Comparison of ENCODE assay signal across 8 cellular contexts in the genomic region with DNA sequence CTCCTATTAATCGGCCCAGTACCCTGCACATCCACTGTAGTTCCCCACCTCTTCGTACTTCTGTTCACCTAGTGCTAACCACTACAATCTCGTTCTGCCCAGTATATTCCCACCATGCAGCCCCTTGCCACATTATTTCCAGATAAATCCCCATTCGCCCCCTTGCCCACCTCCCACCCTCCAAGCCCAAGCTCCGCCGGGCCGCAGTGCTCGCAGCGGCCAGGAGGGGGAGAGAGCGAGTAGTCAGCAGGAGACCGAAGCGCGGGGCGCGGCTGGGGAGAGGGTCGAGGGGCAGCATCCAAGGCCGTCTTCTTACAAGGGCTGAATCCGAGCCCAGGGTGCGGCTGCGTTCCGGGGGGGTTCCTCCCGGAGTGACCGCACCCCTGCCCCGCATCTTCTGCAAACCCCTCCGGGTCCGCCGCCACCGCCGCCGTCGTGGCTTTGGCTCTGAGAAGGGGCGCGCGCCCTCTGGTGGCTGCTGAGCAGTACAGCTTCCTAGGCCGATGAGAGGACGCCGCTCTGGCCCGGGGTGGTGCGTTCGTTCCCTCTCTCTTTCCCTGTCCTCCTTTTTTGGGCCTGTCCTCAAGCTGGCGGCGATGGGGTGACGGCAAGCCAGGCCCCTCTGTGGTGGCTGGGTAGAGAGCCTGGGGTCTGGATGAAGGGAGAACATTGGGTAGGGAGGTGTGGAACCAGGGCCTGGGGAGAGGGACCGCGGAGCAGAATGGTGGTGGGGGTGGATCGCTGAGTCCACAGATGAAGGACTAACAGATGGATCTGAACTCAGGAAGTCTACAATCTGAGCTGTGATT. TPM values are rescaled to one million over a fixed set of nuclear protein-coding genes. Genes with fewer than 3 reads are reported as not detected.
DNase-seq lines count a peak whose midpoint lies in the region; ATAC-seq, FAIRE-seq and TF ChIP-seq lines count a peak whose summit lies in the region.

No MANE protein-coding gene starts in this region.

- WGBS in hepatocyte (ENCODE audit: low lambda C conversion rate, missing lambda C conversion rate): 10% methylated on average over 45 of the region's 46 CpGs

- H3K9me3 ChIP-seq in T-helper 17 cell (ENCODE audit: control insufficient read depth, low read length, poor library complexity, severe bottlenecking) (no peaks in the 10 kb centered on the region), astrocyte (ENCODE audit: insufficient read depth, low read depth, low read length) (no peaks in the 10 kb centered on the region), hepatocyte (ENCODE audit: low read depth) (no peaks in the 10 kb centered on the region)

- no peaks in the 10 kb centered on the region for H3K36me3 Mint-ChIP-seq in T-helper 17 cell (ENCODE audit: low read depth)
- H3K36me3 Mint-ChIP-seq in astrocyte (ENCODE audit: low read depth, unreplicated experiment): peaks cover 4% of the 10 kb centered on the region

- peak; percentile 92 for ATAC-seq in T-helper 17 cell

- H4K20me1 ChIP-seq in astrocyte (ENCODE audit: insufficient read depth, low read length) (no peaks in the 10 kb centered on the region), hepatocyte (ENCODE audit: insufficient read depth, poor library complexity, severe bottlenecking) (no peaks in the 10 kb centered on the region)

- H3K4me2 ChIP-seq in astrocyte (ENCODE audit: low read length) (peak overlapping the region; percentile 80), hepatocyte (peak overlapping the region; percentile 75)

- H3K79me2 ChIP-seq in astrocyte (ENCODE audit: insufficient read depth, low read length) (no peaks in the 10 kb centered on the region), hepatocyte (no peaks in the 10 kb centered on the region)

- H3K4me1 ChIP-seq in astrocyte (ENCODE audit: insufficient read depth, low read length) (peaks cover 4% of the 10 kb centered on the region), hepatocyte (ENCODE audit: insufficient read depth) (peaks cover 7% of the 10 kb centered on the region)

- H3K9me3 Mint-ChIP-seq in astrocyte (ENCODE audit: unreplicated experiment): no peaks in the 10 kb centered on the region

- H3K4me1 Mint-ChIP-seq in T-helper 17 cell (peaks cover 13% of the 10 kb centered on the region), astrocyte (ENCODE audit: low read depth, unreplicated experiment) (peaks cover 19% of the 10 kb centered on the region)

- H3K27me3 Mint-ChIP-seq in T-helper 17 cell (peaks cover 40% of the 10 kb centered on the region), astrocyte (ENCODE audit: low read depth, unreplicated experiment) (peaks cover 21% of the 10 kb centered on the region)

- DNase-seq in GDM1 (lab: John Stamatoyannopoulos, UW) (peak; percentile 76), H54 (ENCODE audit: insufficient read length, low spot score) (peak; percentile 85), M059J (ENCODE audit: low read depth) (peak; percentile 64), T-helper 17 cell (peak; percentile 72 to 86 (median 82)), astrocyte (ENCODE audit: low read depth) (peak; percentile 18), hepatocyte (ENCODE audit: low spot score) (peak; percentile 91), retinal pigment epithelial cell (ENCODE audit: low read depth) (no peak), middle frontal gyrus (ENCODE audit: extremely low spot score, low spot score) (no peak)

- 0 out of 2 replicates have a peak, but pooled peaks have one; percentile 27 for TF ChIP-seq POLR2A in H54 (IDR thresholded peaks at IDR 0.05; ENCODE audit: low read depth, low read length)

- H3K27ac Mint-ChIP-seq in T-helper 17 cell: no peak overlapping the region
- H3K27ac Mint-ChIP-seq in astrocyte (ENCODE audit: unreplicated experiment): peak overlapping the region; percentile 93

- H3K4me3 ChIP-seq in astrocyte (ENCODE audit: insufficient read depth, low read depth, low read length) (peak overlapping the region; percentile 62), hepatocyte (peak overlapping the region; percentile 23), retinal pigment epithelial cell (ENCODE audit: low read length) (peak overlapping the region; percentile 58)

- peak overlapping the region; percentile 87 for H2AFZ ChIP-seq in astrocyte (ENCODE audit: low read depth, low read length)
- peak overlapping the region; percentile 33 for H2AFZ ChIP-seq in hepatocyte

- peak overlapping the region; percentile 66 for H3K9ac ChIP-seq in astrocyte (ENCODE audit: low read length)

- peak; percentile 48 for TF ChIP-seq CTCF in astrocyte (IDR thresholded peaks at IDR 0.05; ENCODE audit: insufficient read depth, low read depth, low read length)
- TF ChIP-seq CTCF in hepatocyte (IDR thresholded peaks at IDR 0.05; ENCODE audit: poor library complexity): peak; percentile 98
- TF ChIP-seq CTCF in retinal pigment epithelial cell (conservative IDR thresholded peaks at IDR 0.05; ENCODE audit: low read depth, low read length): peak; percentile 65

- FAIRE-seq in H54 (lab: Jason Lieb, UNC) (no peak), astrocyte (lab: Jason Lieb, UNC) (no peak)

- H3K36me3 ChIP-seq in astrocyte (ENCODE audit: insufficient read depth, low read length) (no peaks in the 10 kb centered on the region), hepatocyte (replicated peaks; ENCODE audit: insufficient read depth, low read depth) (no peaks in the 10 kb centered on the region)

- peak overlapping the region; percentile 36 for H3K27ac ChIP-seq in astrocyte (ENCODE audit: low read depth, low read length)
- H3K27ac ChIP-seq in hepatocyte: no peak overlapping the region

- H3K4me3 Mint-ChIP-seq in T-helper 17 cell (peak overlapping the region; percentile 71), astrocyte (ENCODE audit: unreplicated experiment) (peak overlapping the region; percentile 76)

- no peaks in the 10 kb centered on the region for H3K9me2 ChIP-seq in hepatocyte (replicated peaks; ENCODE audit: insufficient read depth)

- H3K27me3 ChIP-seq in astrocyte (ENCODE audit: insufficient read depth, low read length): peaks cover 3% of the 10 kb centered on the region
- H3K27me3 ChIP-seq in hepatocyte: peaks cover 21% of the 10 kb centered on the region

RNA-seq across cellular contexts. Expression of a gene that starts 30.0 kb away (rescaled TPM):
- total RNA-seq in M059J (2014; rRNA removed; shearing (Covaris generic)): 0.15 TPM in 1 of 2 replicates, not detected in the other
- total RNA-seq in T-helper 17 cell (under 1 TPM in 1 of 2 donors, not detected in 1; 0.07 TPM), astrocyte (0.25 and 0.31 TPM in 2 replicates), hepatocyte (not detected in 2 replicates)
- polyA plus RNA-seq in hepatocyte: 0.54 TPM in 1 of 2 replicates, not detected in the other

Comparison
In these comparisons a context has a peak if more than half of its experiments do, and no peak if none do; other contexts are left out.
1. DNase-seq: peak in GDM1 (single experiment), H54 (single experiment), M059J (single experiment), T-helper 17 cell (3 of 3), astrocyte (single experiment) and hepatocyte (single experiment); none in retinal pigment epithelial cell (single experiment) and middle frontal gyrus (single experiment).
2. CTCF ChIP-seq: peak in every context shown above with its lines; median percentile 98 in hepatocyte; 65 in retinal pigment epithelial cell; 48 in astrocyte.
3. Peak in every context shown above with its lines, with median percentiles within 50 percentile points of each other: H3K4me3 ChIP-seq.